ENCODE assay signal across 1 cellular context in genomic region chr1:20964540-20965484, GRCh38.
A peak's percentile ranks its signal among the peaks of the same experiment; 100 is the strongest.
TF ChIP-seq lines count a peak whose summit lies in the region.

No MANE protein-coding gene starts in this region.

TF ChIP-seq in HEK293, 187 proteins besides CTCF, POLR2A, EP300 and RAD21 (continued from another document and continues in another):
- TF ChIP-seq ZNF354C (tag by site-specific recombination; IDR thresholded peaks at IDR 0.05; ENCODE audit: borderline replicate concordance, low read depth) (no peak), ZNF692 (tag by site-specific recombination; IDR thresholded peaks at IDR 0.05) (no peak), ZNF792 (tag by site-specific recombination; IDR thresholded peaks at IDR 0.05) (no peak), ZNF341 (tag by site-specific recombination; IDR thresholded peaks at IDR 0.05; ENCODE audit: low read depth) (no peak), ZBTB26 (tag by site-specific recombination; optimal IDR thresholded peaks at IDR 0.05) (no peak), KLF10 (tag by site-specific recombination; IDR thresholded peaks at IDR 0.05) (no peak), ZNF677 (tag by site-specific recombination; IDR thresholded peaks at IDR 0.05) (no peak), BCL6B (tag by site-specific recombination; IDR thresholded peaks at IDR 0.05) (no peak), YY2 (tag by site-specific recombination; IDR thresholded peaks at IDR 0.05) (no peak), ZBTB1 (tag by site-specific recombination; IDR thresholded peaks at IDR 0.05) (no peak), ZSCAN23 (tag by site-specific recombination; IDR thresholded peaks at IDR 0.05) (no peak), ZNF626 (tag by site-specific recombination; IDR thresholded peaks at IDR 0.05) (no peak), PRDM6 (tag by site-specific recombination; IDR thresholded peaks at IDR 0.05) (peak; percentile 83), ZNF707 (tag by site-specific recombination; IDR thresholded peaks at IDR 0.05) (no peak), ZNF623 (tag by site-specific recombination; IDR thresholded peaks at IDR 0.05) (no peak), ZNF121 (tag by site-specific recombination; IDR thresholded peaks at IDR 0.05) (no peak), FEZF1 (tag by site-specific recombination; IDR thresholded peaks at IDR 0.05) (peak; percentile 51; the same call in 1 of the 2 replicates), ZNF518A (tag by site-specific recombination; conservative IDR thresholded peaks at IDR 0.05; ENCODE audit: low read depth) (no peak), SALL2 (tag by site-specific recombination; IDR thresholded peaks at IDR 0.05; ENCODE audit: borderline replicate concordance) (no peak), ZNF843 (tag by site-specific recombination; IDR thresholded peaks at IDR 0.05) (0 out of 2 replicates have a peak, but pooled peaks have one; percentile 40), ZNF776 (tag by site-specific recombination; IDR thresholded peaks at IDR 0.05; ENCODE audit: borderline replicate concordance) (no peak), ZNF777 (tag by site-specific recombination; IDR thresholded peaks at IDR 0.05; ENCODE audit: borderline replicate concordance) (no peak), MYNN (tag by site-specific recombination; IDR thresholded peaks at IDR 0.05; ENCODE audit: borderline replicate concordance) (no peak), ZNF596 (tag by site-specific recombination; IDR thresholded peaks at IDR 0.05) (peak; percentile 31; the same call in 1 of the 2 replicates), RBAK (tag by site-specific recombination; IDR thresholded peaks at IDR 0.05) (no peak), ZNF560 (tag by site-specific recombination; IDR thresholded peaks at IDR 0.05; ENCODE audit: borderline replicate concordance) (no peak), ZNF23 (tag by site-specific recombination; IDR thresholded peaks at IDR 0.05; ENCODE audit: borderline replicate concordance) (no peak), ZNF571 (tag by site-specific recombination; IDR thresholded peaks at IDR 0.05) (no peak), ZNF2 (tag by site-specific recombination; IDR thresholded peaks at IDR 0.05) (no peak), ZNF514 (tag by site-specific recombination; IDR thresholded peaks at IDR 0.05) (no peak), ZNF16 (tag by site-specific recombination; IDR thresholded peaks at IDR 0.05; ENCODE audit: low read depth) (no peak), ZBTB44 (tag by site-specific recombination; IDR thresholded peaks at IDR 0.05) (peak; percentile 27; the same call in 1 of the 2 replicates), MZF1 (tag by site-specific recombination; IDR thresholded peaks at IDR 0.05; ENCODE audit: borderline replicate concordance) (peak; percentile 78; the same call in 1 of the 2 replicates), PRDM10 (tag by site-specific recombination; IDR thresholded peaks at IDR 0.05) (no peak), ZNF398 (tag by site-specific recombination; IDR thresholded peaks at IDR 0.05) (no peak), ZBTB17 (tag by site-specific recombination; IDR thresholded peaks at IDR 0.05) (no peak), TSHZ1 (tag by site-specific recombination; IDR thresholded peaks at IDR 0.05; ENCODE audit: borderline replicate concordance) (no peak), BCL11A (tag by site-specific recombination; IDR thresholded peaks at IDR 0.05; ENCODE audit: low read depth) (no peak)
